Comparison of ENCODE assay signal across 8 cellular contexts in genomic region chr3:8501388-8502131, GRCh38. TPM values are rescaled to one million over a fixed set of nuclear protein-coding genes. Genes with fewer than 3 reads are reported as not detected.
DNase-seq lines count a peak whose midpoint lies in the region; ATAC-seq, FAIRE-seq and TF ChIP-seq lines count a peak whose summit lies in the region.

Gene LMCD1 (plus strand): TSS chr3:8501823. CDS start chr3:8501939, 116 bp downstream.

- H2AFZ ChIP-seq in HepG2 (ENCODE audit: low read length): no peak within 1 kb of the TSS

- peaks cover 71% of the 10 kb centered on the region for H3K4me1 ChIP-seq in HepG2 (ENCODE audit: insufficient read depth, low read length)

- peak within 1 kb of the TSS; percentile 82 to 97 (median 94) for H3K27ac ChIP-seq in dorsolateral prefrontal cortex
- H3K27ac ChIP-seq in HepG2 (ENCODE audit: extremely low read length, insufficient read depth, low read length): peak within 1 kb of the TSS; percentile 72

- ATAC-seq in GM19023 (IDR thresholded peaks at IDR 0.05; ENCODE audit: unreplicated experiment): peak; percentile 97
- ATAC-seq in HG03175 (IDR thresholded peaks at IDR 0.05; ENCODE audit: unreplicated experiment): peak; percentile 97
- peak; percentile 98 for ATAC-seq in HepG2

- peak in 38 of 56 donors; percentile 9 to 54 (median 30) for TF ChIP-seq CTCF in dorsolateral prefrontal cortex (IDR thresholded peaks at IDR 0.05 in 54 of 56, conservative IDR thresholded peaks at IDR 0.05 in 2 of 56; ENCODE audit: low read depth in 1 of 56, partially characterized antibody in 56 of 56)
- TF ChIP-seq CTCF in HepG2 (CRISPR knock-in tag; IDR thresholded peaks at IDR 0.05): peak; percentile 26

- POLR2A ChIA-PET in activated CD4-positive, alpha-beta memory T cell treated with anti-CD3 and anti-CD28 coated beads, Interleukin-2, amount 10 ng/mL, durations not matched to agents 7 days and 5 days (lab: Charles Lee): interaction anchor here (0.9 kb wide), 1 partner anchor 23 kb away, joined by 3 read pairs; no protein-coding TSS in a partner anchor
- POLR2A ChIA-PET in HepG2 (lab: Yijun Ruan, JAX): interaction anchor here (0.6 to 3.8 kb wide), 10 partner anchors 11 to 150 kb away, joined by 3 to 42 read pairs (median 7); no protein-coding TSS in a partner anchor

- DNase-seq in AG08396 (ENCODE audit: low spot score): peak; percentile 93
- peak; percentile 80 to 93 for DNase-seq in NCI-H524 (lab: John Stamatoyannopoulos, UW)
- DNase-seq in activated CD4-positive, alpha-beta memory T cell treated with anti-CD3 and anti-CD28 coated beads, Interleukin-2, amount 10 ng/mL, durations not matched to agents 7 days and 5 days: peak; percentile 84
- peak; percentile 85 to 99 (median 96) for DNase-seq in dorsolateral prefrontal cortex
- peak; percentile 93 for DNase-seq in HepG2 (ENCODE audit: low spot score)
- peak; percentile 62 to 69 for DNase-seq in stimulated activated CD4-positive, alpha-beta T cell treated with anti-CD3 and anti-CD28 coated beads, Interleukin-2, amount 100 ng/mL, for 48 hours

- CTCF ChIA-PET in activated CD4-positive, alpha-beta memory T cell treated with anti-CD3 and anti-CD28 coated beads, Interleukin-2, amount 10 ng/mL, durations not matched to agents 7 days and 5 days (lab: Charles Lee): interaction anchor here (0.6 to 1.2 kb wide), 4 partner anchors 11 to 262 kb away, joined by 3 to 5 read pairs (median 4); no protein-coding TSS in a partner anchor
- CTCF ChIA-PET in HepG2 (lab: Yijun Ruan, JAX; ENCODE audit: low intra/inter-chr PET ratio, low total read pairs): no interaction called here

- H3K4me1 Mint-ChIP-seq in activated CD4-positive, alpha-beta memory T cell treated with anti-CD3 and anti-CD28 coated beads, Interleukin-2, amount 10 ng/mL, durations not matched to agents 7 days and 5 days: peaks cover 15% of the 10 kb centered on the region

- BruUV-seq in HepG2 (replicated peaks; lab: Mats Ljungman, UMichigan): no TSS peak

- TF ChIP-seq EP300 in HepG2 (IDR thresholded peaks at IDR 0.05; ENCODE audit: low read depth in 2 of 2, low read length in 2 of 2) (0 out of 4 replicates have a peak, but pooled peaks of 1 of the 2 experiments have one; percentile 3), HepG2 (CRISPR knock-in tag; IDR thresholded peaks at IDR 0.05; ENCODE audit: borderline replicate concordance) (no peak)

- H3K36me3 ChIP-seq in HepG2 (replicated peaks in 1 of 2; ENCODE audit: control insufficient read depth in 1 of 2, insufficient read depth in 2 of 2, low read length in 2 of 2): no peaks in the 10 kb centered on the region

- WGBS in HepG2 (ENCODE audit: low lambda C conversion rate): 9% methylated on average over 13 of the region's 49 CpGs

- H3K27me3 ChIP-seq in dorsolateral prefrontal cortex (no peaks in the 10 kb centered on the region), HepG2 (ENCODE audit: control insufficient read depth in 1 of 2, insufficient read depth in 2 of 2, low read length in 2 of 2) (no peaks in the 10 kb centered on the region)

- H3K4me3 Mint-ChIP-seq in activated CD4-positive, alpha-beta memory T cell treated with anti-CD3 and anti-CD28 coated beads, Interleukin-2, amount 10 ng/mL, durations not matched to agents 7 days and 5 days: peak within 1 kb of the TSS; percentile 74

- H3K9me3 ChIP-seq in HepG2 (ENCODE audit: low read length): no peaks in the 10 kb centered on the region

- peak; percentile 38 to 45; a peak in 3 of 4 replicates for TF ChIP-seq POLR2A in HepG2 (IDR thresholded peaks at IDR 0.05; ENCODE audit: insufficient read depth in 1 of 2, low read depth in 2 of 2, low read length in 2 of 2)

- no peaks in the 10 kb centered on the region for H3K79me2 ChIP-seq in HepG2 (ENCODE audit: insufficient read depth, low read length)

- peaks cover 10% of the 10 kb centered on the region for H3K27me3 Mint-ChIP-seq in activated CD4-positive, alpha-beta memory T cell treated with anti-CD3 and anti-CD28 coated beads, Interleukin-2, amount 10 ng/mL, durations not matched to agents 7 days and 5 days

- peak; percentile 43 for TF ChIP-seq RAD21 in HepG2 (CRISPR knock-in tag; IDR thresholded peaks at IDR 0.05)

- H3K4me2 ChIP-seq in HepG2 (ENCODE audit: low read depth, low read length): peak within 1 kb of the TSS; percentile 79

- peak within 1 kb of the TSS; percentile 77 for H3K9ac ChIP-seq in HepG2 (ENCODE audit: insufficient read depth, low read depth, low read length)

- no peaks in the 10 kb centered on the region for H4K20me1 ChIP-seq in HepG2 (ENCODE audit: insufficient read depth, low read length)

- no peaks in the 10 kb centered on the region for H3K36me3 Mint-ChIP-seq in activated CD4-positive, alpha-beta memory T cell treated with anti-CD3 and anti-CD28 coated beads, Interleukin-2, amount 10 ng/mL, durations not matched to agents 7 days and 5 days (ENCODE audit: low read depth)

- peak within 1 kb of the TSS; percentile 51 to 94 (median 76) for H3K4me3 ChIP-seq in dorsolateral prefrontal cortex
- peak within 1 kb of the TSS; percentile 29 to 61 (median 56) for H3K4me3 ChIP-seq in HepG2 (replicated peaks in 1 of 3; ENCODE audit: insufficient read depth in 1 of 3, low read depth in 2 of 3, low read length in 3 of 3)

- H3K9me3 Mint-ChIP-seq in activated CD4-positive, alpha-beta memory T cell treated with anti-CD3 and anti-CD28 coated beads, Interleukin-2, amount 10 ng/mL, durations not matched to agents 7 days and 5 days: no peaks in the 10 kb centered on the region

- H3K27ac Mint-ChIP-seq in activated CD4-positive, alpha-beta memory T cell treated with anti-CD3 and anti-CD28 coated beads, Interleukin-2, amount 10 ng/mL, durations not matched to agents 7 days and 5 days: no peak within 1 kb of the TSS

- peak; percentile 82 for FAIRE-seq in HepG2 (lab: Jason Lieb, UNC)

- intact Hi-C loops in dorsolateral prefrontal cortex (cut with DNase I) (loop anchor here (2.0 to 10.0 kb wide), 3 partner anchors 57 to 121 kb away; no protein-coding TSS in a partner anchor), HepG2 (cut with micrococcal nuclease; ENCODE audit: unreplicated experiment) (loop anchor here (1.0 to 10.0 kb wide), 3 partner anchors 14 to 103 kb away; no protein-coding TSS in a partner anchor)

- in situ Hi-C loops in HepG2 (cut with HindIII; ENCODE audit: extremely low pct_ligation_motif_present, low pct_unique_long_range_greater_than_20kb): loop anchor here (5.0 kb wide), 1 partner anchor 59 kb away; no protein-coding TSS in a partner anchor

TF ChIP-seq in HepG2, 621 proteins besides CTCF, POLR2A, EP300 and RAD21 (continues in another document):
- TF ChIP-seq EZH2 (conservative IDR thresholded peaks at IDR 0.05; ENCODE audit: low read depth, low read length) (no peak), TBX2 (CRISPR knock-in tag; IDR thresholded peaks at IDR 0.05; ENCODE audit: borderline replicate concordance) (peak; percentile 88), ZNF75D (CRISPR knock-in tag; IDR thresholded peaks at IDR 0.05; ENCODE audit: borderline replicate concordance) (no peak), MAX (IDR thresholded peaks at IDR 0.05) (peak; percentile 99), DR1 (CRISPR knock-in tag; IDR thresholded peaks at IDR 0.05) (peak; percentile 84), YEATS4 (CRISPR knock-in tag; IDR thresholded peaks at IDR 0.05; ENCODE audit: borderline replicate concordance) (peak; percentile 79; the same call in 1 of the 2 replicates), HNRNPLL (IDR thresholded peaks at IDR 0.05; ENCODE audit: low read depth, low read length, poor library complexity, severe bottlenecking) (peak; percentile 70)

RNA-seq across cellular contexts. Expression of gene LMCD1, which starts in this region (rescaled TPM):
- 1 to 10 TPM; 3.0 to 4.3 TPM for total RNA-seq in activated CD4-positive, alpha-beta memory T cell treated with anti-CD3 and anti-CD28 coated beads, Interleukin-2, amount 10 ng/mL, durations not matched to agents 7 days and 5 days
- total RNA-seq in dorsolateral prefrontal cortex: 10 to 100 TPM in 40 of 120 experiments, 1 to 10 TPM in 80; 4.2 to 25.9 (median 8.8) TPM
- total RNA-seq in HepG2 (2016; rRNA removed; fragmentation: Illumina TruSeq; extraction: Trizol): 6.1 and 6.2 TPM in 2 replicates
- 1.7 and 2.4 TPM in 2 replicates for total RNA-seq in HepG2 (2016; cell fraction: cytosol; rRNA removed; fragmentation: Illumina TruSeq; extraction: Trizol; ENCODE audit: low read depth)
- 5.4 and 5.9 TPM in 2 replicates for total RNA-seq in HepG2 (2016; cell fraction: insoluble cytoplasmic fraction; rRNA removed; fragmentation: Illumina TruSeq; extraction: Trizol)
- 4.3 and 4.7 TPM in 2 replicates for total RNA-seq in HepG2 (2016; cell fraction: membrane; rRNA removed; fragmentation: Illumina TruSeq; extraction: Trizol)
- total RNA-seq in HepG2 (2016; cell fraction: nucleus; rRNA removed; fragmentation: Illumina TruSeq; extraction: Trizol): 3.8 and 6.4 TPM in 2 replicates
- 6.1 and 7.1 TPM in 2 replicates for polyA plus RNA-seq in HepG2 (2011; rRNA removed)
- 5.3 and 8.6 TPM in 2 replicates for polyA plus RNA-seq in HepG2 (2011; cell fraction: cytosol; rRNA removed)
- polyA plus RNA-seq in HepG2 (2011; cell fraction: nucleus; rRNA removed): 4.5 and 4.6 TPM in 2 replicates
- 8.2 and 10.5 TPM in 2 replicates for polyA plus RNA-seq in HepG2 (2012)
- 1.5 and 2.2 TPM in 2 replicates for polyA plus RNA-seq in HepG2 (2016; cell fraction: cytosol; fragmentation: Illumina TruSeq; extraction: Trizol; ENCODE audit: low read depth)
- polyA plus RNA-seq in HepG2 (2016; cell fraction: insoluble cytoplasmic fraction; fragmentation: Illumina TruSeq; extraction: Trizol; ENCODE audit: low read depth): 6.6 and 6.8 TPM in 2 replicates
- polyA plus RNA-seq in HepG2 (2016; cell fraction: membrane; fragmentation: Illumina TruSeq; extraction: Trizol; ENCODE audit: low read depth): 3.0 and 3.5 TPM in 2 replicates
- 3.4 and 4.0 TPM in 2 replicates for polyA plus RNA-seq in HepG2 (2016; cell fraction: nucleus; fragmentation: Illumina TruSeq; extraction: Trizol; ENCODE audit: insufficient read depth, low read depth)
- 0.09 and 5.2 TPM in 2 replicates for polyA minus RNA-seq in HepG2 (2011; rRNA and poly(A)+ RNA removed; ENCODE audit: low replicate concordance)
- polyA minus RNA-seq in HepG2 (2011; cell fraction: cytosol; rRNA and poly(A)+ RNA removed): 3.3 and 4.0 TPM in 2 replicates
- polyA minus RNA-seq in HepG2 (2011; cell fraction: nucleus; rRNA and poly(A)+ RNA removed): 4.4 and 9.5 TPM in 2 replicates

Comparison
In these comparisons a context has a peak if more than half of its experiments do, and no peak if none do; other contexts are left out.
1. Peak in every context shown above with its lines: DNase-seq, ATAC-seq, H3K4me3 ChIP-seq and H3K27ac ChIP-seq.